1 cellular context compared by ENCODE assay signal in genomic region chr1:21926814-21927530, GRCh38.
TF ChIP-seq lines count a peak whose summit lies in the region.

No MANE protein-coding gene starts in this region.

TF ChIP-seq in H1, 55 proteins besides CTCF, POLR2A, EP300 and RAD21:
- TF ChIP-seq SP1 (IDR thresholded peaks at IDR 0.05; ENCODE audit: low read depth, low read length) (no peak), KDM4A (IDR thresholded peaks at IDR 0.05; ENCODE audit: low read depth, low read length, severe bottlenecking) (no peak), KDM1A (IDR thresholded peaks at IDR 0.05; ENCODE audit: borderline replicate concordance, low read length) (no peak), CBX5 (IDR thresholded peaks at IDR 0.05; ENCODE audit: low read depth, low read length) (no peak), TAF7 (optimal IDR thresholded peaks at IDR 0.05; ENCODE audit: borderline replicate concordance, low read depth, low read length) (no peak), POU5F1 (IDR thresholded peaks at IDR 0.05; ENCODE audit: low read depth, low read length) (no peak), GTF2F1 (IDR thresholded peaks at IDR 0.05; ENCODE audit: borderline replicate concordance, low read depth, low read length) (no peak), TCF12 (IDR thresholded peaks at IDR 0.05; ENCODE audit: low read depth, low read length) (no peak), RXRA (IDR thresholded peaks at IDR 0.05; ENCODE audit: insufficient read depth, low read depth, low read length) (no peak), PHF8 (conservative IDR thresholded peaks at IDR 0.05; ENCODE audit: low read depth, low read length) (no peak), SUZ12 (IDR thresholded peaks at IDR 0.05; ENCODE audit: low read length) (no peak), ZNF274 (IDR thresholded peaks at IDR 0.05; ENCODE audit: borderline replicate concordance, extremely low read depth, low read length) (no peak), CHD1 (IDR thresholded peaks at IDR 0.05; ENCODE audit: low read depth, low read length) (no peak), SIN3A (conservative IDR thresholded peaks at IDR 0.05 in 1 of 2, IDR thresholded peaks at IDR 0.05 in 1 of 2; ENCODE audit: low read depth in 1 of 2, low read length in 2 of 2) (no peak)
- TF ChIP-seq, protein P1, sequence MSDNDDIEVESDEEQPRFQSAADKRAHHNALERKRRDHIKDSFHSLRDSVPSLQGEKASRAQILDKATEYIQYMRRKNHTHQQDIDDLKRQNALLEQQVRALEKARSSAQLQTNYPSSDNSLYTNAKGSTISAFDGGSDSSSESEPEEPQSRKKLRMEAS (IDR thresholded peaks at IDR 0.05), result no peak
